In genomic region chr10:42753126-42753506, GRCh38 we compare ENCODE assay signal across 8 cellular contexts. TPM values are rescaled to one million over a fixed set of nuclear protein-coding genes. Genes with fewer than 3 reads are reported as not detected.
A peak's percentile ranks its signal among the peaks of the same experiment; 100 is the strongest.
DNase-seq lines count a peak whose midpoint lies in the region; TF ChIP-seq lines count a peak whose summit lies in the region.

No MANE protein-coding gene starts in this region.

- no peak overlapping the region for H3K9ac ChIP-seq in HUES64 (ENCODE audit: low read depth, low read length)
- H3K9ac ChIP-seq in mammary epithelial cell (ENCODE audit: insufficient read depth, low read length): no peak overlapping the region

- H3K9me3 ChIP-seq in HUES64 (ENCODE audit: insufficient read depth, low read depth, low read length): no peaks in the 10 kb centered on the region
- no peaks in the 10 kb centered on the region for H3K9me3 ChIP-seq in mammary epithelial cell (replicated peaks; ENCODE audit: insufficient read depth, low read length)

- in situ Hi-C loops in mammary epithelial cell (cut with MboI; ENCODE audit: low sequenced_read_pairs in 2 of 2): no loop called here

- H4K20me1 ChIP-seq in mammary epithelial cell (ENCODE audit: insufficient read depth, low read length): no peaks in the 10 kb centered on the region

- H3K4me1 ChIP-seq in HUES64 (ENCODE audit: insufficient read depth, low read length): no peaks in the 10 kb centered on the region
- H3K4me1 ChIP-seq in mammary epithelial cell (ENCODE audit: insufficient read depth, low read length): peaks cover 18% of the 10 kb centered on the region

- peak; percentile 72 for TF ChIP-seq CTCF in GM12864 (IDR thresholded peaks at IDR 0.05; ENCODE audit: low read depth, low read length, missing control alignments)
- peak; percentile 94 for TF ChIP-seq CTCF in VCaP (conservative IDR thresholded peaks at IDR 0.05)
- TF ChIP-seq CTCF in mammary epithelial cell (conservative IDR thresholded peaks at IDR 0.05 in 1 of 2, IDR thresholded peaks at IDR 0.05 in 1 of 2; ENCODE audit: extremely low read depth in 1 of 2, insufficient read depth in 1 of 2, low read depth in 1 of 2, low read length in 2 of 2): peak; percentile 65 to 94

- dilution Hi-C loops in mammary epithelial cell (cut with HindIII; ENCODE audit: low sequenced_read_pairs): no loop called here

- H3K4me3 ChIP-seq in GM12864 (ENCODE audit: low read depth, low read length) (no peak overlapping the region), HUES64 (ENCODE audit: low read length) (peak overlapping the region; percentile 59), mammary epithelial cell (replicated peaks in 1 of 3; ENCODE audit: insufficient read depth in 1 of 3, low read depth in 2 of 3, low read length in 3 of 3) (peak overlapping the region; percentile 44 to 56 (median 55)), skin epidermis (peak overlapping the region; percentile 31 to 50 (median 39))

- peaks cover 68% of the 10 kb centered on the region for H3K27me3 ChIP-seq in HUES64 (ENCODE audit: insufficient read depth, low read length)
- H3K27me3 ChIP-seq in mammary epithelial cell (ENCODE audit: insufficient read depth, low read length): peaks cover 18% of the 10 kb centered on the region

- peak overlapping the region; percentile 99 for H3K4me2 ChIP-seq in mammary epithelial cell (ENCODE audit: insufficient read depth, low read depth, low read length)

- CTCF ChIA-PET in mammary epithelial cell (lab: Charles Lee; ENCODE audit: low non-redundant PET): interaction anchor here (0.6 to 1.1 kb wide), 2 partner anchors 30 to 48 kb away, joined by 3 read pairs; partner anchors contain the start of gene BMS1

- H3K27ac ChIP-seq in HUES64 (ENCODE audit: low read depth, low read length): no peak overlapping the region
- H3K27ac ChIP-seq in VCaP: peak overlapping the region; percentile 34; the same call in 1 of the 2 replicates
- no peak overlapping the region for H3K27ac ChIP-seq in mammary epithelial cell (ENCODE audit: insufficient read depth, low read depth, low read length)
- H3K27ac ChIP-seq in skin epidermis: no peak overlapping the region

- no TSS peak for BruUV-seq in mammary epithelial cell (replicated peaks; lab: Mats Ljungman, UMichigan)

- WGBS in HUES64: 1% methylated on average over 28 of the region's 28 CpGs
- WGBS in mammary epithelial cell (ENCODE audit: low coverage, missing lambda C conversion rate): 6% methylated on average over 23 of the region's 28 CpGs

- H3K79me2 ChIP-seq in mammary epithelial cell (ENCODE audit: insufficient read depth, low read length): no peaks in the 10 kb centered on the region

- intact Hi-C loops in mammary epithelial cell (cut with micrococcal nuclease): loop anchor here (1.0 to 5.0 kb wide), 4 partner anchors 29 to 352 kb away; partner anchors contain the start of gene BMS1

- H2AFZ ChIP-seq in mammary epithelial cell (ENCODE audit: low read depth, low read length): peak overlapping the region; percentile 89

- H3K36me3 ChIP-seq in HUES64 (ENCODE audit: insufficient read depth, low read length) (no peaks in the 10 kb centered on the region), mammary epithelial cell (ENCODE audit: insufficient read depth, low read length) (no peaks in the 10 kb centered on the region)

- DNase-seq in GM12864 (ENCODE audit: low read depth): no peak
- DNase-seq in mammary epithelial cell: peak; percentile 64
- peak; percentile 88 for DNase-seq in iPS-NIHi11 (ENCODE audit: low spot score)
- no peak for DNase-seq in NOMO-1 treated with dmso at 0.1 percent for 144 hours (lab: John Stamatoyannopoulos, UW; ENCODE audit: unreplicated experiment)
- no peak for DNase-seq in NCI-H187 (lab: John Stamatoyannopoulos, UW)

RNA-seq across cellular contexts. Expression of gene BMS1, which starts 29.5 kb away (rescaled TPM):
- 27.8 TPM for polyA plus RNA-seq in HUES64 (2013, experiment 1 of 2)
- polyA plus RNA-seq in HUES64 (2013, experiment 2 of 2): 26.8 TPM
- 10 to 100 TPM; 14.3 to 23.5 TPM for total RNA-seq in mammary epithelial cell
- polyA plus RNA-seq in mammary epithelial cell: 5.4 TPM
- 19.8 TPM for polyA minus RNA-seq in mammary epithelial cell

Comparison
In these comparisons a context has a peak if more than half of its experiments do, and no peak if none do; other contexts are left out.
1. DNase-seq: peak in mammary epithelial cell (single experiment) and iPS-NIHi11 (single experiment); none in GM12864 (single experiment), NOMO-1 treated with dmso at 0.1 percent for 144 hours (single experiment) and NCI-H187 (0 of 2).
2. Peak in every context shown above with its lines, with median percentiles within 50 percentile points of each other: CTCF ChIP-seq.